14 cellular contexts compared by ENCODE assay signal in genomic region chr9:136900556-136900955, GRCh38. TPM values are rescaled to one million over a fixed set of nuclear protein-coding genes. Genes with fewer than 3 reads are reported as not detected.
DNase-seq lines count a peak whose midpoint lies in the region; ATAC-seq, FAIRE-seq and TF ChIP-seq lines count a peak whose summit lies in the region.
"Had no signal": no experiment of that assay in that cellular context is flagged by ENCODE, and none has a peak within 500 bp of the region (broad histone marks: within the 10 kb centered on the region; RNA-seq: fewer than 3 reads in every experiment).

No MANE protein-coding gene starts in this region.

- no peak for ATAC-seq in stimulated activated naive CD8-positive, alpha-beta T cell treated with anti-CD3 and anti-CD28 coated beads, Interleukin-15, Interleukin-2, amounts not matched to agents 100 U/mL and 50 U/mL, for 24 hours
- ATAC-seq in K562 = no peak
- ATAC-seq in naive thymus-derived CD4-positive, alpha-beta T cell = no peak
- ATAC-seq in GM19035 (IDR thresholded peaks at IDR 0.05; ENCODE audit: unreplicated experiment) = no peak

- TF ChIP-seq CTCF in K562 (IDR thresholded peaks at IDR 0.05 in 2 of 3, conservative IDR thresholded peaks at IDR 0.05 in 1 of 3; ENCODE audit: insufficient read depth in 2 of 3, low read depth in 1 of 3, low read length in 3 of 3) (no peak), A673 (conservative IDR thresholded peaks at IDR 0.05; ENCODE audit: low read depth, low read length) (no peak), ovary (IDR thresholded peaks at IDR 0.05) (no peak)

- H3K9ac ChIP-seq in K562 (ENCODE audit: insufficient read depth in 1 of 2, low read depth in 2 of 2, low read length in 2 of 2) = no peak overlapping the region

- H3K27me3 Mint-ChIP-seq in stimulated activated naive CD8-positive, alpha-beta T cell treated with anti-CD3 and anti-CD28 coated beads, Interleukin-15, Interleukin-2, amounts not matched to agents 100 ng/mL and 50 ng/mL, for 24 hours = no peaks in the 10 kb centered on the region
- H3K27me3 Mint-ChIP-seq in naive thymus-derived CD4-positive, alpha-beta T cell = no peaks in the 10 kb centered on the region

- no peaks in the 10 kb centered on the region for H3K27me3 ChIP-seq in K562 (ENCODE audit: control insufficient read depth in 2 of 2, insufficient read depth in 2 of 2, low read length in 2 of 2)
- H3K27me3 ChIP-seq in naive thymus-derived CD4-positive, alpha-beta T cell (ENCODE audit: control insufficient read depth in 2 of 2, insufficient read depth in 2 of 2, low read length in 2 of 2) = no peaks in the 10 kb centered on the region
- no peaks in the 10 kb centered on the region for H3K27me3 ChIP-seq in A673 (replicated peaks; ENCODE audit: insufficient read depth, low read depth, low read length, poor library complexity)
- H3K27me3 ChIP-seq in ovary = no peaks in the 10 kb centered on the region
- H3K27me3 ChIP-seq: BLaER1 had no signal

- CTCF ChIA-PET in K562 (lab: Yijun Ruan, JAX; ENCODE audit: low intra/inter-chr PET ratio) (no interaction called here), A673 (lab: Charles Lee) (no interaction called here)
- CTCF ChIA-PET in naive thymus-derived CD4-positive, alpha-beta T cell (lab: Charles Lee) = interaction anchor here (2.0 kb wide), 1 partner anchor 37 kb away, joined by 5 read pairs; no protein-coding TSS in a partner anchor

- peaks cover 72% of the 10 kb centered on the region for H3K36me3 ChIP-seq in K562 (ENCODE audit: control insufficient read depth, insufficient read depth, low read length)
- peaks cover 0 to 49% (median 0%) of the 10 kb centered on the region in 3 experiments for H3K36me3 ChIP-seq in naive thymus-derived CD4-positive, alpha-beta T cell (ENCODE audit: control insufficient read depth in 2 of 3, insufficient read depth in 3 of 3, low read length in 3 of 3)
- H3K36me3 ChIP-seq in A673 (ENCODE audit: insufficient read depth, low read length, poor library complexity, severe bottlenecking) = peaks cover 39% of the 10 kb centered on the region
- no peaks in the 10 kb centered on the region for H3K36me3 ChIP-seq in ovary

- H3K9me1 ChIP-seq in K562 (ENCODE audit: control insufficient read depth, insufficient read depth, low read length) = no peaks in the 10 kb centered on the region

- no peak for FAIRE-seq in K562 (lab: Jason Lieb, UNC)
- FAIRE-seq: islet of Langerhans had no signal

- no peak for DNase-seq in stimulated activated naive CD8-positive, alpha-beta T cell treated with anti-CD3 and anti-CD28 coated beads, Interleukin-15, Interleukin-2, amounts not matched to agents 100 U/mL and 50 U/mL, for 24 hours
- DNase-seq in K562 (ENCODE audit: extremely low read depth in 1 of 4, low spot score in 3 of 4) = no peak
- DNase-seq in naive thymus-derived CD4-positive, alpha-beta T cell = no peak
- DNase-seq in A673 (ENCODE audit: low spot score) = no peak
- no peak for DNase-seq in ovary
- DNase-seq in stimulated activated CD4-positive, alpha-beta T cell treated with anti-CD3 and anti-CD28 coated beads, Interleukin-4, amount 100 ng/mL, for 4 hours = no peak
- DNase-seq: H7, NCI-H345, WERI-Rb-1 had no signal

- H3K79me2 ChIP-seq in K562 (ENCODE audit: control insufficient read depth, insufficient read depth, low read length) = peaks cover 15% of the 10 kb centered on the region

- BruUV-seq in K562 (replicated peaks; lab: Mats Ljungman, UMichigan) (no TSS peak), A673 (replicated peaks; lab: Mats Ljungman, UMichigan) (no TSS peak)

- TF ChIP-seq EP300 in K562 (IDR thresholded peaks at IDR 0.05; ENCODE audit: low read length) (no peak), ovary (IDR thresholded peaks at IDR 0.05) (no peak)

- peaks cover 45% of the 10 kb centered on the region for H3K4me1 Mint-ChIP-seq in stimulated activated naive CD8-positive, alpha-beta T cell treated with anti-CD3 and anti-CD28 coated beads, Interleukin-15, Interleukin-2, amounts not matched to agents 100 ng/mL and 50 ng/mL, for 24 hours (ENCODE audit: low read depth)
- peaks cover 14 to 59% (median 39%) of the 10 kb centered on the region in 7 donors for H3K4me1 Mint-ChIP-seq in naive thymus-derived CD4-positive, alpha-beta T cell

- peaks cover 0 to 8% of the 10 kb centered on the region in 2 experiments; a peak in 2 of 5 replicates for H3K4me1 ChIP-seq in K562 (replicated peaks in 1 of 2; ENCODE audit: control insufficient read depth in 2 of 2, insufficient read depth in 2 of 2, low read length in 2 of 2)
- peaks cover 26 to 30% of the 10 kb centered on the region in 2 donors for H3K4me1 ChIP-seq in naive thymus-derived CD4-positive, alpha-beta T cell (ENCODE audit: control insufficient read depth in 2 of 2, insufficient read depth in 2 of 2, low read length in 2 of 2)
- no peaks in the 10 kb centered on the region for H3K4me1 ChIP-seq in A673 (ENCODE audit: insufficient read depth, low read length, poor library complexity, severe bottlenecking)
- peaks cover 4% of the 10 kb centered on the region for H3K4me1 ChIP-seq in ovary (ENCODE audit: insufficient read depth)

- H3K36me3 Mint-ChIP-seq in stimulated activated naive CD8-positive, alpha-beta T cell treated with anti-CD3 and anti-CD28 coated beads, Interleukin-15, Interleukin-2, amounts not matched to agents 100 ng/mL and 50 ng/mL, for 24 hours (ENCODE audit: low read depth) = peaks cover 40% of the 10 kb centered on the region
- peaks cover 0 to 33% (median 5%) of the 10 kb centered on the region in 5 donors for H3K36me3 Mint-ChIP-seq in naive thymus-derived CD4-positive, alpha-beta T cell

- H3K9me3 ChIP-seq in K562 (replicated peaks; ENCODE audit: control insufficient read depth, insufficient read depth, low read depth, low read length) = no peaks in the 10 kb centered on the region
- H3K9me3 ChIP-seq in naive thymus-derived CD4-positive, alpha-beta T cell (ENCODE audit: control insufficient read depth in 2 of 3, low read length in 3 of 3) = no peaks in the 10 kb centered on the region
- no peaks in the 10 kb centered on the region for H3K9me3 ChIP-seq in A673 (ENCODE audit: low read depth, low read length, poor library complexity, severe bottlenecking)
- no peaks in the 10 kb centered on the region for H3K9me3 ChIP-seq in ovary
- H3K9me3 ChIP-seq: BLaER1 had no signal

- H3K27ac Mint-ChIP-seq in stimulated activated naive CD8-positive, alpha-beta T cell treated with anti-CD3 and anti-CD28 coated beads, Interleukin-15, Interleukin-2, amounts not matched to agents 100 ng/mL and 50 ng/mL, for 24 hours = peak overlapping the region; percentile 81
- H3K27ac Mint-ChIP-seq in naive thymus-derived CD4-positive, alpha-beta T cell = peak overlapping the region in 8 of 9 donors; percentile 67 to 98 (median 93)

- H3K27ac ChIP-seq in K562 (ENCODE audit: extremely low read depth, low read depth, low read length) (no peak overlapping the region), A673 (ENCODE audit: low read depth, low read length, poor library complexity, severe bottlenecking) (no peak overlapping the region), ovary (no peak overlapping the region)
- no peak overlapping the region for H3K27ac ChIP-seq in naive thymus-derived CD4-positive, alpha-beta T cell (ENCODE audit: low read depth, low read length)
- H3K27ac ChIP-seq: BLaER1, WERI-Rb-1 had no signal

- H3K4me2 ChIP-seq in K562 (ENCODE audit: insufficient read depth, low read length) = no peak overlapping the region

- TF ChIP-seq POLR2A in K562 (conservative IDR thresholded peaks at IDR 0.05) (no peak), ovary (IDR thresholded peaks at IDR 0.05) (no peak)

- WGBS in K562 (ENCODE audit: insufficient coverage, low coverage, missing lambda C conversion rate) = 96% methylated on average over 9 of the region's 10 CpGs
- 91 to 97% (median 92%) methylated on average over 10 of the region's 10 CpGs for WGBS in ovary, 3 donors

- peaks cover 5% of the 10 kb centered on the region for H4K20me1 ChIP-seq in K562 (replicated peaks; ENCODE audit: control insufficient read depth, insufficient read depth, low read length)

- H2AFZ ChIP-seq in K562 (ENCODE audit: low read depth, low read length) = no peak overlapping the region

- POLR2A ChIA-PET in K562 (lab: Yijun Ruan, JAX) = interaction anchor here (1.0 kb wide), 1 partner anchor 23 kb away, joined by 6 read pairs; no protein-coding TSS in a partner anchor
- POLR2A ChIA-PET in naive thymus-derived CD4-positive, alpha-beta T cell (lab: Charles Lee) = no interaction called here
- POLR2A ChIA-PET in A673 (lab: Charles Lee; ENCODE audit: low non-redundant PET) = interaction anchor here (0.6 kb wide), 1 partner anchor 15 kb away, joined by 3 read pairs; the partner anchor contains the start of gene TRAF2

- intact Hi-C loops in K562 (cut with micrococcal nuclease) (no loop called here), A673 (cut with micrococcal nuclease; ENCODE audit: unreplicated experiment) (no loop called here), ovary (cut with DNase I) (no loop called here)
- intact Hi-C loops in naive thymus-derived CD4-positive, alpha-beta T cell (cut with micrococcal nuclease) = loop anchor here (2.0 to 5.0 kb wide), 4 partner anchors 14 to 122 kb away; partner anchors contain the start of genes EDF1 (in 1 of the 2), PHPT1 (in 1 of the 2) and TRAF2 (in 1 of the 2)

- no peak overlapping the region for H3K4me3 ChIP-seq in K562
- no peak overlapping the region for H3K4me3 ChIP-seq in naive thymus-derived CD4-positive, alpha-beta T cell (ENCODE audit: low read length)
- H3K4me3 ChIP-seq in A673 (ENCODE audit: low read depth, low read length, poor library complexity, severe bottlenecking) = no peak overlapping the region
- no peak overlapping the region for H3K4me3 ChIP-seq in ovary
- H3K4me3 ChIP-seq: BLaER1 had no signal

- peak overlapping the region; percentile 44 for H3K4me3 Mint-ChIP-seq in stimulated activated naive CD8-positive, alpha-beta T cell treated with anti-CD3 and anti-CD28 coated beads, Interleukin-15, Interleukin-2, amounts not matched to agents 100 ng/mL and 50 ng/mL, for 24 hours
- H3K4me3 Mint-ChIP-seq in naive thymus-derived CD4-positive, alpha-beta T cell = peak overlapping the region in 2 of 10 donors; percentile 29 to 35

- no peak for TF ChIP-seq RAD21 in K562 (CRISPR knock-in tag; conservative IDR thresholded peaks at IDR 0.05 in 1 of 2, IDR thresholded peaks at IDR 0.05 in 1 of 2)

- no peaks in the 10 kb centered on the region for H3K9me3 Mint-ChIP-seq in stimulated activated naive CD8-positive, alpha-beta T cell treated with anti-CD3 and anti-CD28 coated beads, Interleukin-15, Interleukin-2, amounts not matched to agents 100 ng/mL and 50 ng/mL, for 24 hours
- H3K9me3 Mint-ChIP-seq in naive thymus-derived CD4-positive, alpha-beta T cell = no peaks in the 10 kb centered on the region

- in situ Hi-C loops in K562 (cut with MboI) = no loop called here

RNA-seq across cellular contexts. Expression of gene TRAF2, which starts 14.2 kb away (rescaled TPM):
- total RNA-seq in K562 (2011; cell fraction: chromatin; rRNA removed; ENCODE audit: low replicate concordance) = 25.3 and 98.2 TPM in 2 replicates
- total RNA-seq in K562 (2011; cell fraction: nucleolus; rRNA removed) = 71.7 TPM in 2 replicates
- 30.2 and 33.8 TPM in 2 replicates for total RNA-seq in K562 (2011; cell fraction: nucleoplasm; rRNA removed)
- total RNA-seq in K562 (2014; rRNA removed) = 26.8 and 33.3 TPM in 2 replicates
- 5.9 and 9.1 TPM in 2 replicates for total RNA-seq in K562 (2014; rRNA removed; fragmentation: Illumina TruSeq; extraction: Trizol)
- 26.6 and 28.2 TPM in 2 replicates for total RNA-seq in K562 (2015; rRNA removed; fragmentation: Illumina TruSeq; extraction: Trizol)
- total RNA-seq in K562 (2021) = 44.5 and 45.2 TPM in 2 replicates
- 17.3 and 24.9 TPM in 2 replicates for polyA plus RNA-seq in K562 (2011; rRNA removed)
- polyA plus RNA-seq in K562 (2011; cell fraction: cytosol; rRNA removed) = 21.6 and 32.3 TPM in 2 replicates
- polyA plus RNA-seq in K562 (2011; cell fraction: nucleus; rRNA removed) = 26.6 and 36.1 TPM in 2 replicates
- 22.1 and 24.0 TPM in 2 replicates for polyA plus RNA-seq in K562 (2012)
- 18.0 and 28.7 TPM in 2 replicates for polyA plus RNA-seq in K562 (2014; fragmentation: Illumina TruSeq; extraction: Trizol)
- polyA plus RNA-seq in K562 (2014; fragmentation: Nextera tagmentation; extraction: Ambion mirVana) = under 1 TPM; 0.24 to 0.81 TPM
- 33.6 and 44.2 TPM in 2 replicates for polyA plus RNA-seq in K562 (2014; rRNA removed)
- 9.8 and 14.7 TPM in 2 replicates for polyA minus RNA-seq in K562 (2011; rRNA and poly(A)+ RNA removed)
- polyA minus RNA-seq in K562 (2011; cell fraction: cytosol; rRNA and poly(A)+ RNA removed) = 26.8 and 28.5 TPM in 2 replicates
- polyA minus RNA-seq in K562 (2011; cell fraction: nucleus; rRNA and poly(A)+ RNA removed) = 22.8 and 24.9 TPM in 2 replicates
- total RNA-seq in naive thymus-derived CD4-positive, alpha-beta T cell = 10 to 100 TPM; 14.6 to 72.8 (median 29.6) TPM
- polyA plus RNA-seq in naive thymus-derived CD4-positive, alpha-beta T cell = 10 to 100 TPM; 11.9 to 29.1 TPM
- 29.2 and 33.2 TPM in 2 replicates for total RNA-seq in A673 (2021)
- 10 to 100 TPM in 4 of 7 donors, 1 to 10 TPM in 3; 5.6 to 11.9 (median 10.3) TPM for total RNA-seq in ovary
- polyA plus RNA-seq in ovary = 1 to 10 TPM in 1 of 2 donors, under 1 TPM in 1; 0.83 to 7.6 TPM

RNA-seq across cellular contexts. Expression of gene EDF1, which starts 34.4 kb away (rescaled TPM):
- total RNA-seq in K562 (2011; cell fraction: chromatin; rRNA removed; ENCODE audit: low replicate concordance) = 59.6 and 137 TPM in 2 replicates
- 95.8 and 97.7 TPM in 2 replicates for total RNA-seq in K562 (2011; cell fraction: nucleolus; rRNA removed)
- 83.2 and 87.5 TPM in 2 replicates for total RNA-seq in K562 (2011; cell fraction: nucleoplasm; rRNA removed)
- total RNA-seq in K562 (2014; rRNA removed) (532 and 564 TPM in 2 replicates), K562 (2014; rRNA removed; fragmentation: Illumina TruSeq; extraction: Trizol) (132 and 198 TPM in 2 replicates), K562 (2015; rRNA removed; fragmentation: Illumina TruSeq; extraction: Trizol) (363 and 368 TPM in 2 replicates), K562 (2021) (302 and 324 TPM in 2 replicates), A673 (2021) (321 and 330 TPM in 2 replicates), ovary (100 to 1,000 TPM; 306 to 391 (median 336) TPM)
- polyA plus RNA-seq in K562 (2011; rRNA removed) (235 TPM in 2 replicates), K562 (2014; fragmentation: Illumina TruSeq; extraction: Trizol) (318 and 384 TPM in 2 replicates), K562 (2014; fragmentation: Nextera tagmentation; extraction: Ambion mirVana) (100 to 1,000 TPM in 1 of 2 experiments, 10 to 100 TPM in 1; 81.0 to 108 TPM), K562 (2014; rRNA removed) (526 and 558 TPM in 2 replicates), ovary (100 to 1,000 TPM; 154 to 444 TPM)
- polyA plus RNA-seq in K562 (2011; cell fraction: cytosol; rRNA removed) = 308 and 335 TPM in 2 replicates
- 223 and 253 TPM in 2 replicates for polyA plus RNA-seq in K562 (2011; cell fraction: nucleus; rRNA removed)
- polyA plus RNA-seq in K562 (2012) = 389 and 638 TPM in 2 replicates
- polyA minus RNA-seq in K562 (2011; rRNA and poly(A)+ RNA removed) = 128 and 129 TPM in 2 replicates
- 82.8 and 116 TPM in 2 replicates for polyA minus RNA-seq in K562 (2011; cell fraction: cytosol; rRNA and poly(A)+ RNA removed)
- polyA minus RNA-seq in K562 (2011; cell fraction: nucleus; rRNA and poly(A)+ RNA removed) = 37.3 and 41.4 TPM in 2 replicates
- 100 to 1,000 TPM; 224 to 369 (median 283) TPM for total RNA-seq in naive thymus-derived CD4-positive, alpha-beta T cell
- polyA plus RNA-seq in naive thymus-derived CD4-positive, alpha-beta T cell = 100 to 1,000 TPM; 337 to 404 TPM

RNA-seq across cellular contexts. Expression of gene FBXW5, which starts 44.0 kb away (rescaled TPM):
- 30.2 and 159 TPM in 2 replicates for total RNA-seq in K562 (2011; cell fraction: chromatin; rRNA removed; ENCODE audit: low replicate concordance)
- total RNA-seq in K562 (2011; cell fraction: nucleolus; rRNA removed) = 182 and 203 TPM in 2 replicates
- total RNA-seq in K562 (2011; cell fraction: nucleoplasm; rRNA removed) = 58.6 and 70.2 TPM in 2 replicates
- total RNA-seq in K562 (2014; rRNA removed) = 128 and 144 TPM in 2 replicates
- 3.2 and 6.1 TPM in 2 replicates for total RNA-seq in K562 (2014; rRNA removed; fragmentation: Illumina TruSeq; extraction: Trizol)
- total RNA-seq in K562 (2015; rRNA removed; fragmentation: Illumina TruSeq; extraction: Trizol) = 37.0 and 40.6 TPM in 2 replicates
- 99.7 and 103 TPM in 2 replicates for total RNA-seq in K562 (2021)
- polyA plus RNA-seq in K562 (2011; rRNA removed) = 37.5 and 55.5 TPM in 2 replicates
- polyA plus RNA-seq in K562 (2011; cell fraction: cytosol; rRNA removed) = 71.8 and 204 TPM in 2 replicates
- polyA plus RNA-seq in K562 (2011; cell fraction: nucleus; rRNA removed) = 312 and 563 TPM in 2 replicates
- 55.7 and 82.1 TPM in 2 replicates for polyA plus RNA-seq in K562 (2012)
- polyA plus RNA-seq in K562 (2014; fragmentation: Illumina TruSeq; extraction: Trizol) = 10.8 and 36.2 TPM in 2 replicates
- polyA plus RNA-seq in K562 (2014; fragmentation: Nextera tagmentation; extraction: Ambion mirVana) = 1 to 10 TPM in 1 of 2 experiments, under 1 TPM in 1; 0.21 to 1.2 TPM
- polyA plus RNA-seq in K562 (2014; rRNA removed) = 97.6 and 107 TPM in 2 replicates
- 13.6 and 27.8 TPM in 2 replicates for polyA minus RNA-seq in K562 (2011; rRNA and poly(A)+ RNA removed)
- polyA minus RNA-seq in K562 (2011; cell fraction: cytosol; rRNA and poly(A)+ RNA removed) = 66.5 and 87.7 TPM in 2 replicates
- 82.3 and 93.4 TPM in 2 replicates for polyA minus RNA-seq in K562 (2011; cell fraction: nucleus; rRNA and poly(A)+ RNA removed)
- 100 to 1,000 TPM in 1 of 5 experiments, 10 to 100 TPM in 4; 54.3 to 105 (median 94.5) TPM for total RNA-seq in naive thymus-derived CD4-positive, alpha-beta T cell
- 100 to 1,000 TPM in 1 of 2 donors, 10 to 100 TPM in 1; 59.1 to 113 TPM for polyA plus RNA-seq in naive thymus-derived CD4-positive, alpha-beta T cell
- 76.7 and 81.8 TPM in 2 replicates for total RNA-seq in A673 (2021)
- 10 to 100 TPM; 49.4 to 75.5 (median 60.5) TPM for total RNA-seq in ovary
- 10 to 100 TPM in 1 of 2 donors, 1 to 10 TPM in 1; 2.2 to 64.1 TPM for polyA plus RNA-seq in ovary

RNA-seq across cellular contexts. Expression of gene C8G, which starts 44.5 kb away (rescaled TPM):
- total RNA-seq in K562 (2011; cell fraction: chromatin; rRNA removed; ENCODE audit: low replicate concordance) = 3.8 and 8.4 TPM in 2 replicates
- total RNA-seq in K562 (2011; cell fraction: nucleolus; rRNA removed) = 8.3 and 11.8 TPM in 2 replicates
- 3.4 and 4.7 TPM in 2 replicates for total RNA-seq in K562 (2011; cell fraction: nucleoplasm; rRNA removed)
- 2.7 and 3.0 TPM in 2 replicates for total RNA-seq in K562 (2014; rRNA removed)
- total RNA-seq in K562 (2014; rRNA removed; fragmentation: Illumina TruSeq; extraction: Trizol) = not detected in 2 replicates
- total RNA-seq in K562 (2015; rRNA removed; fragmentation: Illumina TruSeq; extraction: Trizol) = 2.9 and 4.4 TPM in 2 replicates
- 4.3 and 5.9 TPM in 2 replicates for total RNA-seq in K562 (2021)
- polyA plus RNA-seq in K562 (2011; rRNA removed) = 0.35 and 2.0 TPM in 2 replicates
- polyA plus RNA-seq in K562 (2011; cell fraction: cytosol; rRNA removed) = 0.70 and 0.96 TPM in 2 replicates
- polyA plus RNA-seq in K562 (2011; cell fraction: nucleus; rRNA removed) = 19.6 and 29.1 TPM in 2 replicates
- polyA plus RNA-seq in K562 (2012) = 8.5 and 12.1 TPM in 2 replicates
- 0.59 and 1.3 TPM in 2 replicates for polyA plus RNA-seq in K562 (2014; fragmentation: Illumina TruSeq; extraction: Trizol)
- under 1 TPM in 1 of 2 experiments, not detected in 1; 0.38 TPM for polyA plus RNA-seq in K562 (2014; fragmentation: Nextera tagmentation; extraction: Ambion mirVana)
- polyA plus RNA-seq in K562 (2014; rRNA removed) = 1.9 and 4.0 TPM in 2 replicates
- polyA minus RNA-seq in K562 (2011; rRNA and poly(A)+ RNA removed) = not detected in 2 replicates
- not detected in 2 replicates for polyA minus RNA-seq in K562 (2011; cell fraction: cytosol; rRNA and poly(A)+ RNA removed)
- polyA minus RNA-seq in K562 (2011; cell fraction: nucleus; rRNA and poly(A)+ RNA removed) = 2.1 and 3.4 TPM in 2 replicates
- 1 to 10 TPM in 3 of 5 experiments, under 1 TPM in 2; 0.77 to 3.6 (median 1.4) TPM for total RNA-seq in naive thymus-derived CD4-positive, alpha-beta T cell
- not detected for polyA plus RNA-seq in naive thymus-derived CD4-positive, alpha-beta T cell
- 0.74 and 0.75 TPM in 2 replicates for total RNA-seq in A673 (2021)
- under 1 TPM in 1 of 7 donors, not detected in 6; 1.00 TPM for total RNA-seq in ovary
- polyA plus RNA-seq in ovary = under 1 TPM in 1 of 2 donors, not detected in 1; 0.38 TPM
- total RNA-seq: G401, H7 had no signal

RNA-seq across cellular contexts. Expression of gene MAMDC4, which starts 48.4 kb away (rescaled TPM):
- total RNA-seq in K562 (2011; cell fraction: chromatin; rRNA removed; ENCODE audit: low replicate concordance) = 9.8 and 44.0 TPM in 2 replicates
- total RNA-seq in K562 (2011; cell fraction: nucleolus; rRNA removed) = 38.6 and 45.4 TPM in 2 replicates
- total RNA-seq in K562 (2011; cell fraction: nucleoplasm; rRNA removed) = 15.4 and 16.5 TPM in 2 replicates
- total RNA-seq in K562 (2014; rRNA removed) = 4.5 and 7.1 TPM in 2 replicates
- total RNA-seq in K562 (2014; rRNA removed; fragmentation: Illumina TruSeq; extraction: Trizol) = 0.10 and 0.47 TPM in 2 replicates
- total RNA-seq in K562 (2015; rRNA removed; fragmentation: Illumina TruSeq; extraction: Trizol) = 2.9 and 3.6 TPM in 2 replicates
- total RNA-seq in K562 (2021) = 9.6 and 11.0 TPM in 2 replicates
- 1.3 and 3.6 TPM in 2 replicates for polyA plus RNA-seq in K562 (2011; rRNA removed)
- polyA plus RNA-seq in K562 (2011; cell fraction: cytosol; rRNA removed) = 0.74 and 2.6 TPM in 2 replicates
- polyA plus RNA-seq in K562 (2011; cell fraction: nucleus; rRNA removed) = 45.8 and 94.5 TPM in 2 replicates
- 6.9 and 15.2 TPM in 2 replicates for polyA plus RNA-seq in K562 (2012)
- 1.5 and 2.2 TPM in 2 replicates for polyA plus RNA-seq in K562 (2014; fragmentation: Illumina TruSeq; extraction: Trizol)
- under 1 TPM; 0.03 to 0.18 TPM for polyA plus RNA-seq in K562 (2014; fragmentation: Nextera tagmentation; extraction: Ambion mirVana)
- polyA plus RNA-seq in K562 (2014; rRNA removed) = 7.9 and 10.8 TPM in 2 replicates
- polyA minus RNA-seq in K562 (2011; rRNA and poly(A)+ RNA removed) = 0.06 and 0.21 TPM in 2 replicates
- 1.1 and 1.5 TPM in 2 replicates for polyA minus RNA-seq in K562 (2011; cell fraction: cytosol; rRNA and poly(A)+ RNA removed)
- 5.0 and 5.6 TPM in 2 replicates for polyA minus RNA-seq in K562 (2011; cell fraction: nucleus; rRNA and poly(A)+ RNA removed)
- 10 to 100 TPM in 1 of 5 experiments, 1 to 10 TPM in 4; 3.7 to 27.7 (median 6.1) TPM for total RNA-seq in naive thymus-derived CD4-positive, alpha-beta T cell
- under 1 TPM in 1 of 2 donors, not detected in 1; 0.22 TPM for polyA plus RNA-seq in naive thymus-derived CD4-positive, alpha-beta T cell
- 7.9 and 10.1 TPM in 2 replicates for total RNA-seq in A673 (2021)
- total RNA-seq in ovary = 10 to 100 TPM in 1 of 7 donors, 1 to 10 TPM in 6; 2.1 to 31.4 (median 2.5) TPM
- 1 to 10 TPM in 1 of 2 donors, under 1 TPM in 1; 0.15 to 2.6 TPM for polyA plus RNA-seq in ovary

Comparison
In these comparisons a context has a peak if more than half of its experiments do, and no peak if none do; other contexts are left out.
1. intact Hi-C loops: an anchor here in naive thymus-derived CD4-positive, alpha-beta T cell (2.0 to 5.0 kb wide); none called in K562, A673 and ovary.